Comparison of ENCODE assay signal across 1 cellular context in genomic region chr4:188109157-188109755, GRCh38.
TF ChIP-seq lines count a peak whose summit lies in the region.

Gene TRIML2, minus strand, starts transcription at chr4:188109603. Its CDS starts 4,235 bp downstream, at chr4:188105368.

TF ChIP-seq in A549, 52 proteins besides CTCF, POLR2A, EP300 and RAD21 (continued from another document):
- TF ChIP-seq FOSL2 (IDR thresholded peaks at IDR 0.05) (peak; percentile 46; the same call in 1 of the 2 replicates), FOSL2 (CRISPR knock-in tag; IDR thresholded peaks at IDR 0.05) (peak; percentile 87), RARB (CRISPR knock-in tag; IDR thresholded peaks at IDR 0.05) (no peak)
